ENCODE assay signal across 8 cellular contexts in the genomic region with DNA sequence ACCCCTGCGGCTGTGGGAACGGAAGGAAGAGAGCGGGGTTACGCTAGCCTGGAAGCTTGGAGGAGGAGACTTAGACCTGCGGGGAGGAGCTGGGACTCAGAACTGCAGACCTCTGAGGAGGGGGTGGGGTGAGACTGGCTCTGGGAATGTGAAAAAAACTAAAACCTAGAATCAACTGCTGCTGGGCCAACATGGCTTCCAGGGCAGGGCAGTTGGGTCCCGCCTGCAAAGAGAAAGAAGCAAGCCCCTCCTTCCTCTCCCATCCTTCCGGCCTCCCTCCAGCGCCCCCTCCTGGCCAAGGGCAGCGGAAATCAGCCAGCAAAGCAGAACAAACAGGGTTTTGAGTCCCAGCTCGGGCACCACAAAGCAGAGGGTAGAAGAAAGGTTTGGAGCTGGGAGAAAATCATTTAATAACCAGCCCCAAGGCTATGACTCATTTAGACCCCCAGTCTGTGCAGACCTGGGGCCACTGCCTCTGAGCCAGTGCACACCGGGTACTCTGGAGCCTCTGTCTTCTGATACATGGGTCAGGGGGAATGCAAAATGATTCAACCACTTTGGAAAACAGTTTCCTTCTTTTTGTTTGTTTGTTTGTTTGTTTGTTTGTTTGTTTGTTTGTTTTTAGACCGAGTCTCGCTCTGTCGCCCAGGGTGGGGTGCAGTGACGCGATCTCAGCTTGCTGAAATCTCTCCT. TPM values are rescaled to one million over a fixed set of nuclear protein-coding genes. Genes with fewer than 3 reads are reported as not detected.
DNase-seq lines count a peak whose midpoint lies in the region; ATAC-seq and TF ChIP-seq lines count a peak whose summit lies in the region.

No MANE protein-coding gene starts in this region.

- no peak for TF ChIP-seq POLR2A in lower leg skin (IDR thresholded peaks at IDR 0.05)

- peaks cover 15% of the 10 kb centered on the region for H3K27me3 ChIP-seq in MG63

- 54 to 60% methylated on average over 16 of the region's 16 CpGs for WGBS in lower leg skin, 2 donors

- ATAC-seq in HG02885 (IDR thresholded peaks at IDR 0.05; ENCODE audit: poor library complexity, unreplicated experiment), result no peak

- intact Hi-C loops in lower leg skin (cut with DNase I; ENCODE audit: low total_unique reads), result no loop called here

- peak; percentile 77 for TF ChIP-seq CTCF in GM10248 (IDR thresholded peaks at IDR 0.05; ENCODE audit: control extremely low read depth, extremely low read depth, low read depth, missing control alignments)
- peak; percentile 56 for TF ChIP-seq CTCF in WI38 (IDR thresholded peaks at IDR 0.05; ENCODE audit: low read depth, low read length)
- TF ChIP-seq CTCF in lower leg skin (IDR thresholded peaks at IDR 0.05), result no peak

- no peak overlapping the region for H3K4me3 ChIP-seq in MG63
- no peak overlapping the region for H3K4me3 ChIP-seq in WI38 (ENCODE audit: low read depth, low read length)
- no peak overlapping the region for H3K4me3 ChIP-seq in lower leg skin (ENCODE audit: low read depth, poor library complexity, severe bottlenecking)

- H3K36me3 ChIP-seq in MG63, result no peaks in the 10 kb centered on the region

- POLR2A ChIA-PET in GM10248 (lab: Yijun Ruan, JAX), result no interaction called here

- peaks cover 2% of the 10 kb centered on the region; the same call in 1 of the 2 replicates for H3K9me3 ChIP-seq in MG63

- peak; percentile 78 for DNase-seq in GM10248 (ENCODE audit: extremely low spot score)
- DNase-seq in MG63, result peak; percentile 49
- peak; percentile 10 for DNase-seq in brain pericyte (ENCODE audit: low read depth, low spot score)
- peak; percentile 40 to 92 for DNase-seq in lower leg skin (ENCODE audit: low spot score in 2 of 2)
- peak; percentile 74 for DNase-seq in stimulated activated CD8-positive, alpha-beta memory T cell treated with anti-CD3 and anti-CD28 coated beads, Interleukin-15, amount 100 ng/mL, for 1 hour (ENCODE audit: low read depth)
- DNase-seq in cerebellum (ENCODE audit: low spot score), result no peak

- CTCF ChIA-PET in GM10248 (lab: Yijun Ruan, JAX), result interaction anchor here (0.6 to 11.4 kb wide), 31 partner anchors 10 to 324 kb away, joined by 3 to 118 read pairs (median 4); partner anchors contain the start of genes CSF2RB and EIF3D

RNA-seq across cellular contexts. Expression of gene NCF4, which starts 7.3 kb away (rescaled TPM):
- total RNA-seq in MG63 (2014; rRNA removed; shearing (Covaris generic); ENCODE audit: low replicate concordance), result not detected in 2 replicates
- total RNA-seq in lower leg skin (1 to 10 TPM; 2.6 to 6.4 (median 5.4) TPM), cerebellum (1.2 TPM)

RNA-seq across cellular contexts. Expression of gene PVALB, which starts 36.7 kb away (rescaled TPM):
- total RNA-seq in MG63 (2014; rRNA removed; shearing (Covaris generic); ENCODE audit: low replicate concordance), result not detected in 2 replicates
- total RNA-seq in lower leg skin (not detected), cerebellum (0.91 TPM)

RNA-seq across cellular contexts. Expression of gene CSF2RB, which starts 59.9 kb away (rescaled TPM):
- not detected in 2 replicates for total RNA-seq in MG63 (2014; rRNA removed; shearing (Covaris generic); ENCODE audit: low replicate concordance)
- 10 to 100 TPM in 1 of 4 donors, 1 to 10 TPM in 3; 3.2 to 10.7 (median 5.5) TPM for total RNA-seq in lower leg skin
- 1.00 TPM for total RNA-seq in cerebellum

Comparison
In these comparisons a context has a peak if more than half of its experiments do, and no peak if none do; other contexts are left out.
1. CTCF ChIP-seq: peak in GM10248 (single experiment) and WI38 (single experiment); none in lower leg skin (0 of 3).